In genomic region chr2:101748000-101748399, GRCh38 we compare ENCODE assay signal across 24 cellular contexts. TPM values are rescaled to one million over a fixed set of nuclear protein-coding genes. Genes with fewer than 3 reads are reported as not detected.
DNase-seq lines count a peak whose midpoint lies in the region; ATAC-seq, FAIRE-seq and TF ChIP-seq lines count a peak whose summit lies in the region.
"Had no signal": no experiment of that assay in that cellular context is flagged by ENCODE, and none has a peak within 500 bp of the region (broad histone marks: within the 10 kb centered on the region; RNA-seq: fewer than 3 reads in every experiment).

No MANE protein-coding gene starts in this region.

- H2BK5ac ChIP-seq in IMR-90 (ENCODE audit: low read depth, low read length, poor library complexity, severe bottlenecking): no peak overlapping the region

- H3K4me2 ChIP-seq in A549 (peak overlapping the region; percentile 78), IMR-90 (ENCODE audit: low read depth, low read length) (no peak overlapping the region)
- H3K4me2 ChIP-seq: KMS-11 had no signal

- H3K9me3 Mint-ChIP-seq in activated CD8-positive, alpha-beta T cell treated with anti-CD3 and anti-CD28 coated beads, Interleukin-2, amount 10 ng/mL, durations not matched to agents 7 days and 5 days (ENCODE audit: insufficient read depth): no peaks in the 10 kb centered on the region
- H3K9me3 Mint-ChIP-seq: activated naive CD4-positive, alpha-beta T cell treated with anti-CD3 and anti-CD28 coated beads, Interleukin-2, amount 10 ng/mL, durations not matched to agents 7 days and 5 days; effector memory CD8-positive, alpha-beta T cell had no signal

- peaks cover 14% of the 10 kb centered on the region for H3K36me3 Mint-ChIP-seq in activated CD8-positive, alpha-beta T cell treated with anti-CD3 and anti-CD28 coated beads, Interleukin-2, amount 10 ng/mL, durations not matched to agents 7 days and 5 days (ENCODE audit: low read depth)

- H3K4me3 ChIP-seq in A549: no peak overlapping the region
- H3K4me3 ChIP-seq in IMR-90 (ENCODE audit: insufficient read depth, low read depth, low read length): no peak overlapping the region
- H3K4me3 ChIP-seq in dorsolateral prefrontal cortex: peak overlapping the region in 5 of 59 donors; percentile 4 to 14 (median 7)
- H3K4me3 ChIP-seq in neutrophil (ENCODE audit: low read depth in 1 of 2, low read length in 1 of 2): no peak overlapping the region
- H3K4me3 ChIP-seq in mucosa of descending colon: no peak overlapping the region

- no peak overlapping the region for H4K8ac ChIP-seq in IMR-90 (ENCODE audit: low read depth in 2 of 2, low read length in 2 of 2)

- intact Hi-C loops in IMR-90 (cut with micrococcal nuclease) (no loop called here), dorsolateral prefrontal cortex (cut with DNase I) (no loop called here), mucosa of descending colon (cut with DNase I, micrococcal nuclease) (no loop called here)

- H2AK5ac ChIP-seq in IMR-90 (ENCODE audit: low read depth, low read length): no peak overlapping the region

- TF ChIP-seq EP300 in A549 (IDR thresholded peaks at IDR 0.05): no peak

- no peaks in the 10 kb centered on the region for H3K27me3 Mint-ChIP-seq in activated CD8-positive, alpha-beta T cell treated with anti-CD3 and anti-CD28 coated beads, Interleukin-2, amount 10 ng/mL, durations not matched to agents 7 days and 5 days (ENCODE audit: low read depth)
- H3K27me3 Mint-ChIP-seq: activated naive CD4-positive, alpha-beta T cell treated with anti-CD3 and anti-CD28 coated beads, Interleukin-2, amount 10 ng/mL, durations not matched to agents 7 days and 5 days; effector memory CD8-positive, alpha-beta T cell had no signal

- H3K56ac ChIP-seq in IMR-90 (ENCODE audit: extremely low read depth, insufficient read depth, low read length): no peak overlapping the region

- TF ChIP-seq CTCF in A549 (IDR thresholded peaks at IDR 0.05) (no peak), IMR-90 (conservative IDR thresholded peaks at IDR 0.05; ENCODE audit: low read depth, low read length) (no peak), dorsolateral prefrontal cortex (IDR thresholded peaks at IDR 0.05 in 54 of 56, conservative IDR thresholded peaks at IDR 0.05 in 2 of 56; ENCODE audit: low read depth in 1 of 56, partially characterized antibody in 56 of 56) (no peak), neutrophil (IDR thresholded peaks at IDR 0.05) (no peak), mucosa of descending colon (IDR thresholded peaks at IDR 0.05) (no peak)

- H3K4ac ChIP-seq in IMR-90 (ENCODE audit: low read depth, low read length): peak overlapping the region; percentile 33; the same call in 1 of the 2 replicates

- POLR2A ChIA-PET in A549 (lab: Yijun Ruan, JAX): interaction anchor here (1.1 kb wide), 1 partner anchor 48 kb away, joined by 3 read pairs; no protein-coding TSS in a partner anchor
- POLR2A ChIA-PET in IMR-90 (lab: Charles Lee; ENCODE audit: unreplicated experiment): no interaction called here
- POLR2A ChIA-PET in activated CD8-positive, alpha-beta T cell treated with anti-CD3 and anti-CD28 coated beads, Interleukin-2, amount 10 ng/mL, durations not matched to agents 7 days and 5 days (lab: Charles Lee): no interaction called here

- H3K27me3 ChIP-seq in IMR-90 (ENCODE audit: control insufficient read depth, insufficient read depth, low read length): no peaks in the 10 kb centered on the region
- no peaks in the 10 kb centered on the region for H3K27me3 ChIP-seq in dorsolateral prefrontal cortex
- no peaks in the 10 kb centered on the region for H3K27me3 ChIP-seq in neutrophil

- TF ChIP-seq POLR2A in A549 (IDR thresholded peaks at IDR 0.05; ENCODE audit: low read length) (no peak), IMR-90 (IDR thresholded peaks at IDR 0.05; ENCODE audit: low read depth, low read length) (no peak)

- H3K36me3 ChIP-seq in IMR-90 (ENCODE audit: control insufficient read depth, insufficient read depth, low read length) (peaks cover 2% of the 10 kb centered on the region; the same call in 1 of the 2 replicates), neutrophil (peaks cover 7% of the 10 kb centered on the region), mucosa of descending colon (ENCODE audit: low read depth) (no peaks in the 10 kb centered on the region)

- in situ Hi-C loops in IMR-90 (cut with MboI; ENCODE audit: low sequenced_read_pairs): no loop called here

- H2AK9ac ChIP-seq in IMR-90 (replicated peaks; ENCODE audit: low read depth, low read length, poor library complexity): no peak overlapping the region

- no peak overlapping the region for H2AFZ ChIP-seq in IMR-90 (replicated peaks; ENCODE audit: low read length, poor library complexity)

- H3K27ac ChIP-seq in A549: peak overlapping the region; percentile 78 to 84; a peak in 5 of 6 replicates
- no peak overlapping the region for H3K27ac ChIP-seq in IMR-90 (ENCODE audit: insufficient read depth, low read length)
- peak overlapping the region; percentile 16 to 98 (median 91) for H3K27ac ChIP-seq in dorsolateral prefrontal cortex
- peak overlapping the region; percentile 62 for H3K27ac ChIP-seq in neutrophil
- H3K27ac ChIP-seq: KMS-11 had no signal

- no peak overlapping the region for H3K14ac ChIP-seq in IMR-90 (replicated peaks; ENCODE audit: low read depth, low read length)

- H3K4me1 ChIP-seq in A549: peaks cover 70% of the 10 kb centered on the region
- peaks cover 31% of the 10 kb centered on the region for H3K4me1 ChIP-seq in IMR-90 (ENCODE audit: control insufficient read depth, insufficient read depth, low read length)
- peaks cover 25 to 58% of the 10 kb centered on the region in 2 experiments for H3K4me1 ChIP-seq in neutrophil (ENCODE audit: control insufficient read depth in 1 of 2, insufficient read depth in 1 of 2, low read depth in 1 of 2, low read length in 1 of 2)
- peaks cover 11% of the 10 kb centered on the region for H3K4me1 ChIP-seq in mucosa of descending colon (ENCODE audit: low read depth)

- no peak overlapping the region; the same call in 1 of the 2 replicates for H4K5ac ChIP-seq in IMR-90 (ENCODE audit: low read depth, low read length)

- H3K4me3 Mint-ChIP-seq in activated CD8-positive, alpha-beta T cell treated with anti-CD3 and anti-CD28 coated beads, Interleukin-2, amount 10 ng/mL, durations not matched to agents 7 days and 5 days: no peak overlapping the region
- H3K4me3 Mint-ChIP-seq: activated naive CD4-positive, alpha-beta T cell treated with anti-CD3 and anti-CD28 coated beads, Interleukin-2, amount 10 ng/mL, durations not matched to agents 7 days and 5 days; effector memory CD8-positive, alpha-beta T cell had no signal

- no peak overlapping the region for H3K27ac Mint-ChIP-seq in activated CD8-positive, alpha-beta T cell treated with anti-CD3 and anti-CD28 coated beads, Interleukin-2, amount 10 ng/mL, durations not matched to agents 7 days and 5 days
- H3K27ac Mint-ChIP-seq: activated naive CD4-positive, alpha-beta T cell treated with anti-CD3 and anti-CD28 coated beads, Interleukin-2, amount 10 ng/mL, durations not matched to agents 7 days and 5 days had no signal

- CTCF ChIA-PET in A549 (lab: Yijun Ruan, JAX): interaction anchor here (1.3 kb wide), 1 partner anchor 23 kb away, joined by 4 read pairs; no protein-coding TSS in a partner anchor
- CTCF ChIA-PET in IMR-90 (lab: Yijun Ruan, JAX): no interaction called here
- CTCF ChIA-PET in activated CD8-positive, alpha-beta T cell treated with anti-CD3 and anti-CD28 coated beads, Interleukin-2, amount 10 ng/mL, durations not matched to agents 7 days and 5 days (lab: Charles Lee): interaction anchor here (0.6 to 1.4 kb wide), 5 partner anchors 9 to 103 kb away, joined by 3 to 5 read pairs (median 3); no protein-coding TSS in a partner anchor

- no peak overlapping the region for H2BK120ac ChIP-seq in IMR-90 (ENCODE audit: low read depth, low read length)

- no peak overlapping the region for H2BK15ac ChIP-seq in IMR-90 (ENCODE audit: low read depth, low read length)

- no peak overlapping the region for H3K18ac ChIP-seq in IMR-90 (ENCODE audit: low read depth, low read length)

- peaks cover 8 to 71% of the 10 kb centered on the region in 2 experiments; a peak in 2 of 4 replicates for H3K79me1 ChIP-seq in IMR-90 (ENCODE audit: low read depth in 1 of 2, low read length in 2 of 2)

- 7% methylated on average over 1 of the region's 1 CpG for WGBS in A549 (ENCODE audit: missing lambda C conversion rate)
- no CpG with 5 or more reads among the region's 1 CpG for WGBS in IMR-90 (ENCODE audit: extremely low coverage in 2 of 2, insufficient read length in 1 of 2), 2 experiments

- FAIRE-seq in A549 (lab: Jason Lieb, UNC): no peak
- FAIRE-seq: GM12892, urothelium cell line had no signal

- no TSS peak for BruUV-seq in IMR-90 (replicated peaks; lab: Mats Ljungman, UMichigan)

- TF ChIP-seq RAD21 in A549 (conservative IDR thresholded peaks at IDR 0.05 in 1 of 2, IDR thresholded peaks at IDR 0.05 in 1 of 2): no peak
- no peak for TF ChIP-seq RAD21 in IMR-90 (IDR thresholded peaks at IDR 0.05; ENCODE audit: low read length)

- peaks cover 42% of the 10 kb centered on the region for H3K9me1 ChIP-seq in IMR-90 (ENCODE audit: insufficient read depth, low read length)

- H4K91ac ChIP-seq in IMR-90 (ENCODE audit: insufficient read depth, low read depth, low read length): no peak overlapping the region

- H3K4me1 Mint-ChIP-seq in activated CD8-positive, alpha-beta T cell treated with anti-CD3 and anti-CD28 coated beads, Interleukin-2, amount 10 ng/mL, durations not matched to agents 7 days and 5 days (ENCODE audit: low read depth): peaks cover 40% of the 10 kb centered on the region

- peak overlapping the region; percentile 65; the same call in 1 of the 2 replicates for H3K23ac ChIP-seq in IMR-90 (ENCODE audit: low read depth, low read length)

- no peak overlapping the region for H3K9ac ChIP-seq in IMR-90 (ENCODE audit: low read depth, low read length)
- H3K9ac ChIP-seq: KMS-11 had no signal

- dilution Hi-C loops in IMR-90 (cut with HindIII; ENCODE audit: low sequenced_read_pairs, unreplicated experiment): no loop called here

- H4K20me1 ChIP-seq in IMR-90 (ENCODE audit: insufficient read depth, low read length): peaks cover 77% of the 10 kb centered on the region

- H3K9me3 ChIP-seq in A549 (no peaks in the 10 kb centered on the region), IMR-90 (ENCODE audit: control insufficient read depth, insufficient read depth, low read length) (no peaks in the 10 kb centered on the region), neutrophil (no peaks in the 10 kb centered on the region), mucosa of descending colon (no peaks in the 10 kb centered on the region)

- no peak overlapping the region for H2BK20ac ChIP-seq in IMR-90 (ENCODE audit: low read depth, low read length)

- ATAC-seq in A549: no peak
- ATAC-seq in IMR-90 (ENCODE audit: low read depth): no peak
- no peak for ATAC-seq in activated CD8-positive, alpha-beta T cell treated with anti-CD3 and anti-CD28 coated beads, Interleukin-2, amount 10 ng/mL, durations not matched to agents 7 days and 5 days
- no peak for ATAC-seq in mucosa of descending colon
- ATAC-seq: effector memory CD8-positive, alpha-beta T cell; left colon had no signal

- DNase-seq in A549 (ENCODE audit: low read depth in 1 of 2, low spot score in 1 of 2) (no peak), IMR-90 (no peak), dorsolateral prefrontal cortex (no peak), DMS53 treated with DMSO at 0.1 percent for 48 hours (lab: John Stamatoyannopoulos, UW; ENCODE audit: unreplicated experiment) (no peak), mucosa of descending colon (no peak), ureter (ENCODE audit: low spot score) (no peak)
- no peak for DNase-seq in activated CD8-positive, alpha-beta T cell treated with anti-CD3 and anti-CD28 coated beads, Interleukin-2, amount 10 ng/mL, durations not matched to agents 7 days and 5 days
- DNase-seq: activated CD4-positive, CD25-positive, alpha-beta regulatory T cell treated with anti-CD3 and anti-CD28 coated beads, Interleukin-2, amount 50 U/mL, for 72 hours; activated naive CD4-positive, alpha-beta T cell treated with anti-CD3 and anti-CD28 coated beads, Interleukin-2, amount 10 ng/mL, durations not matched to agents 7 days and 5 days; activated T-cell treated with anti-CD3 and anti-CD28 coated beads, Interleukin-2, amount 50 U/mL, for 48 hours; DND-41; effector memory CD8-positive, alpha-beta T cell; glutamatergic neuron; GOT3; left colon; NCI-H1105; NCI-H2081 treated with DMSO at 0.1 percent for 48 hours; NCI-H524; stimulated activated CD4-positive, alpha-beta T cell treated with anti-CD3 and anti-CD28 coated beads, Interleukin-12 subunit alpha, Interleukin-12 subunit beta, amount 100 ng/mL, for 4 hours; T1000 had no signal

RNA-seq across cellular contexts. Expression of gene MAP4K4, which starts 50.5 kb away (rescaled TPM):
- 82.2 and 91.4 TPM in 2 replicates for polyA plus RNA-seq in A549 (2011; rRNA removed)
- 34.1 and 37.0 TPM in 2 replicates for polyA plus RNA-seq in A549 (2012; cell fraction: cytosol; rRNA removed)
- 34.7 and 47.6 TPM in 2 replicates for polyA plus RNA-seq in A549 (2012; cell fraction: nucleus; rRNA removed)
- polyA plus RNA-seq in A549 (2017; fragmentation: RNase III; extraction: RNeasy Plus Mini Kit Qiagen cat#74134 plus additional on column Dnase treatment): 60.8 to 69.6 TPM (median 61.9 TPM) in 3 replicates
- 122 and 124 TPM in 2 replicates for polyA minus RNA-seq in A549 (2011; rRNA and poly(A)+ RNA removed)
- 124 and 130 TPM in 2 replicates for total RNA-seq in IMR-90 (2012; rRNA removed)
- polyA plus RNA-seq in IMR-90 (2012; rRNA removed): 80.8 and 89.4 TPM in 2 replicates
- 39.5 and 39.9 TPM in 2 replicates for polyA plus RNA-seq in IMR-90 (2012; cell fraction: cytosol; rRNA removed)
- 90.5 and 219 TPM in 2 replicates for polyA plus RNA-seq in IMR-90 (2012; cell fraction: nucleus; rRNA removed; ENCODE audit: low replicate concordance)
- 100 to 1,000 TPM; 137 to 701 (median 262) TPM for total RNA-seq in dorsolateral prefrontal cortex
- total RNA-seq in activated CD8-positive, alpha-beta T cell treated with anti-CD3 and anti-CD28 coated beads, Interleukin-2, amount 10 ng/mL, durations not matched to agents 7 days and 5 days: 10 to 100 TPM; 90.2 to 92.2 TPM
- total RNA-seq in mucosa of descending colon: 10 to 100 TPM; 26.4 to 54.6 (median 34.2) TPM
- total RNA-seq in ureter: 49.9 TPM
